In genomic region chr10:32961892-32962369, GRCh38 we compare ENCODE assay signal across 8 cellular contexts. TPM values are rescaled to one million over a fixed set of nuclear protein-coding genes. Genes with fewer than 3 reads are reported as not detected.
DNase-seq lines count a peak whose midpoint lies in the region; ATAC-seq and TF ChIP-seq lines count a peak whose summit lies in the region.

No MANE protein-coding gene starts in this region.

- intact Hi-C loops in gastrocnemius medialis (cut with DNase I; ENCODE audit: low total_unique reads): no loop called here

- no peak overlapping the region for H3K4me3 ChIP-seq in gastrocnemius medialis

- no peak overlapping the region for H3K4me3 Mint-ChIP-seq in activated CD8-positive, alpha-beta memory T cell treated with anti-CD3 and anti-CD28 coated beads, Interleukin-2, amount 10 ng/mL, durations not matched to agents 7 days and 5 days

- TF ChIP-seq POLR2A in gastrocnemius medialis (IDR thresholded peaks at IDR 0.05): no peak

- ATAC-seq in gastrocnemius medialis: no peak
- ATAC-seq in activated CD8-positive, alpha-beta memory T cell treated with anti-CD3 and anti-CD28 coated beads, Interleukin-2, amount 10 ng/mL, durations not matched to agents 7 days and 5 days: no peak

- H3K27me3 Mint-ChIP-seq in activated CD8-positive, alpha-beta memory T cell treated with anti-CD3 and anti-CD28 coated beads, Interleukin-2, amount 10 ng/mL, durations not matched to agents 7 days and 5 days: no peaks in the 10 kb centered on the region

- no peaks in the 10 kb centered on the region for H3K27me3 ChIP-seq in gastrocnemius medialis

- peaks cover 29% of the 10 kb centered on the region for H3K4me1 Mint-ChIP-seq in activated CD8-positive, alpha-beta memory T cell treated with anti-CD3 and anti-CD28 coated beads, Interleukin-2, amount 10 ng/mL, durations not matched to agents 7 days and 5 days

- CTCF ChIA-PET in activated CD8-positive, alpha-beta memory T cell treated with anti-CD3 and anti-CD28 coated beads, Interleukin-2, amount 10 ng/mL, durations not matched to agents 7 days and 5 days (lab: Charles Lee): no interaction called here

- H3K36me3 ChIP-seq in gastrocnemius medialis: no peaks in the 10 kb centered on the region

- in situ Hi-C loops in gastrocnemius medialis (cut with MboI; ENCODE audit: low sequenced_read_pairs in 4 of 4): no loop called here

- TF ChIP-seq CTCF in gastrocnemius medialis (IDR thresholded peaks at IDR 0.05 in 4 of 5, conservative IDR thresholded peaks at IDR 0.05 in 1 of 5): no peak

- DNase-seq in GM04503 (ENCODE audit: low read depth) (peak; percentile 74), SW480 (ENCODE audit: low spot score) (peak; percentile 85), globus pallidus (ENCODE audit: low spot score) (peak; percentile 27), gastrocnemius medialis (no peak), NCI-H510A (lab: John Stamatoyannopoulos, UW) (no peak), iPS-NIHi11 (ENCODE audit: low spot score) (no peak)
- DNase-seq in activated CD8-positive, alpha-beta memory T cell treated with anti-CD3 and anti-CD28 coated beads, Interleukin-2, amount 10 ng/mL, durations not matched to agents 7 days and 5 days: no peak
- DNase-seq in stimulated activated naive CD4-positive, alpha-beta T cell (lab: John Stamatoyannopoulos, UW): no peak

- H3K27ac Mint-ChIP-seq in activated CD8-positive, alpha-beta memory T cell treated with anti-CD3 and anti-CD28 coated beads, Interleukin-2, amount 10 ng/mL, durations not matched to agents 7 days and 5 days: no peak overlapping the region

- H3K27ac ChIP-seq in gastrocnemius medialis: peak overlapping the region; percentile 42 to 69 (median 62)

- H3K9me3 ChIP-seq in gastrocnemius medialis: no peaks in the 10 kb centered on the region

- H3K36me3 Mint-ChIP-seq in activated CD8-positive, alpha-beta memory T cell treated with anti-CD3 and anti-CD28 coated beads, Interleukin-2, amount 10 ng/mL, durations not matched to agents 7 days and 5 days: peaks cover 1% of the 10 kb centered on the region

- peaks cover 23 to 28% of the 10 kb centered on the region in 2 donors for H3K4me1 ChIP-seq in gastrocnemius medialis

- H3K9me3 Mint-ChIP-seq in activated CD8-positive, alpha-beta memory T cell treated with anti-CD3 and anti-CD28 coated beads, Interleukin-2, amount 10 ng/mL, durations not matched to agents 7 days and 5 days (ENCODE audit: low read depth): peaks cover 3% of the 10 kb centered on the region

RNA-seq across cellular contexts. Expression of gene ITGB1, which starts 3.9 kb away (rescaled TPM):
- total RNA-seq in gastrocnemius medialis: 100 to 1,000 TPM; 242 to 379 (median 368) TPM
- 10 to 100 TPM; 54.2 to 59.9 TPM for total RNA-seq in activated CD8-positive, alpha-beta memory T cell treated with anti-CD3 and anti-CD28 coated beads, Interleukin-2, amount 10 ng/mL, durations not matched to agents 7 days and 5 days

Comparison
In these comparisons a context has a peak if more than half of its experiments do, and no peak if none do; other contexts are left out.
1. DNase-seq: peak in GM04503 (single experiment), SW480 (single experiment) and globus pallidus (single experiment); none in gastrocnemius medialis (0 of 2), activated CD8-positive, alpha-beta memory T cell treated with anti-CD3 and anti-CD28 coated beads, Interleukin-2, amount 10 ng/mL, durations not matched to agents 7 days and 5 days (single experiment), NCI-H510A (single experiment), iPS-NIHi11 (single experiment) and stimulated activated naive CD4-positive, alpha-beta T cell (0 of 6).